In the genomic region with DNA sequence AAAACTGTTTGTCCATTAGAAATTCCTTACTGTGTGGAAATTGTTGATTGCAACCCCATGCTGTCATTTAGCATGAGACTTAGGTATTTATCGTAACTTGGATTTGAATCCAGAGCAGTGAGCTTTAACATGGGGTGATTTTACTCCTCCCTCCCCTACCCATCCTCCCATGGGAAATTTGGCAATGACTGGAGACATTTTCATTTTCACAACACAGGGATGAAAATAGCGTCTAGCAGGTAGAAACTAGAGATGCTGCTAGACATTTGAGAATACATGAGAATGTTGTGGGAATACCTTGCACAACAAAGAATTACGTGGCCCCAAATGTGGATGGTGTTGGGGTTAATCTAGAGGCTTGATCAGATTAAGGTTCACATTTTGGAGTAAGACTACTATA, we compare ENCODE assay signal across 5 cellular contexts.
"Had no signal": no experiment of that assay in that cellular context is flagged by ENCODE, and none has a peak within 500 bp of the region (broad histone marks: within the 10 kb centered on the region; RNA-seq: fewer than 3 reads in every experiment).

No MANE protein-coding gene starts in this region.

- H3K27ac ChIP-seq: HL-60 had no signal

- H3K27me3 Mint-ChIP-seq: IgD-negative memory B cell had no signal

- H3K4me1 Mint-ChIP-seq: IgD-negative memory B cell had no signal

- ATAC-seq: HepG2, K562 had no signal

- H3K27ac Mint-ChIP-seq: IgD-negative memory B cell had no signal

- H3K4me3 Mint-ChIP-seq: IgD-negative memory B cell had no signal

- H3K36me3 Mint-ChIP-seq: IgD-negative memory B cell had no signal

- DNase-seq: IMR-90 had no signal

- H3K4me3 ChIP-seq: K562 had no signal
